Comparison of ENCODE assay signal across 5 cellular contexts in the genomic region with DNA sequence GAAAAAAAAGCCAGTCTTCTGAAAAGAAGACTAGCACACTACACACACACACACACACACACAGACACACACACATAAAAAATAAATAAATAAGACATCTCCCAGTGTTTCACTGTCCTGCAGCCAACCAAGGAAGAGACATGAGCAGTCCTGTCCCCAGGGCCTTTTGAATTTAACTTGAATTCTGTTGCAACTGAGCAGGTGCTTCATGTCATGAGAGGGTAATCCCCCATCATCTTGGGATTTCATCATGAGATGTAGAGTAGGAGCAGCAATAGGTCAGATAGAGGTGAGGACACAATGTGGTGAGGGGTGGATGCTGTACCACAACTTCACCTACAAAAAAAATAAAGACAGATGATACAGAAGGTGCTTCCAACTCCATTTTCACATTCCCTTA.
"Had no signal": no experiment of that assay in that cellular context is flagged by ENCODE, and none has a peak within 500 bp of the region (broad histone marks: within the 10 kb centered on the region; RNA-seq: fewer than 3 reads in every experiment).

No MANE protein-coding gene starts in this region.

- H3K4me3 ChIP-seq: GM23338 had no signal

- DNase-seq: H9, HCEC 1CT had no signal

- ATAC-seq: GM23338, HepG2 had no signal

- H3K27ac ChIP-seq: HL-60 had no signal
